Comparison of ENCODE assay signal across 1 cellular context in the genomic region with DNA sequence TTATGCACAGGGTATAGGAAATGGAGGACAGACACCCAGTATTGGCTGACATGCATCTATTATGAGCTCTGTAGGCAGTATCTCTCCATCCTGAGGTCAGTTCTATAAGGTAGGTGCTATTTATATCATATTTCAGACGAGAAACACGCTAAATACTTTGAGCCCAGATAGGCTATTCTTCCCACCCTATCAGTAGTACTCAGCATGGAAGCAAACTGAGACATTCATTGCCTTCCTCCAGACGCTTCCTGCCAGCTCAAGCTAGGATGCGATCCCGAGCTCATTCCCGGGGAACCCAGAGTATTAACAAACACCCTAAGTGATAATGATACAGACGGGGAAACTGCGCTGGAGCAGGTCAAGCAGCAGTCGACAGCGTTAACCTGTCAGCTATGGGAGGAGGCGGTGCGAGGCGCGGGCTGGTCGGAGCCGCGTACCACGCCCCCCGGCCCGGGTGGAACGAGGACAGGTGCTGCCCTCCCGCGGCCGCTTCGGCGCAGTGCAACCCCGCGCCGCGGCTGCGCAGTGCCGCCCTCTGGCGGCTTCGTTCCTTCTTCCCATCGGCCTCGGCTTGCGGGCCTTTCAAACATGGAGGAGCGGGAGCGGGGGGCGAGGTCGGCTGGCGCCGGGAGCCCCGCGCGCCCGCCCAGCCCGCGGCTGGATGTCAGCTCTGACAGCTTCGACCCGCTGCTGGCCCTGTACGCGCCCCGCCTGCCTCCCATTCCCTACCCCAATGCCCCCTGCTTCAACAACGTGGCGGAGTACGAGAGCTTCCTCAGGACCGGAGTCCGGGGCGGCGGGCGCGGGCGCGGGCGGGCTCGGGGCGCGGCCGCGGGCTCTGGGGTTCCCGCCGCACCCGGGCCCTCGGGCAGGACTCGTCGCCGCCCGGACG.
TF ChIP-seq lines count a peak whose summit lies in the region.

Gene LSM11, plus strand, starts transcription at position 550 of the 892 bp plus-strand sequence. Its CDS starts 39 bp downstream, at position 589.

TF ChIP-seq in neural cell, 6 proteins besides CTCF, POLR2A, EP300 and RAD21 (continued from another document):
- TF ChIP-seq, protein P1, sequence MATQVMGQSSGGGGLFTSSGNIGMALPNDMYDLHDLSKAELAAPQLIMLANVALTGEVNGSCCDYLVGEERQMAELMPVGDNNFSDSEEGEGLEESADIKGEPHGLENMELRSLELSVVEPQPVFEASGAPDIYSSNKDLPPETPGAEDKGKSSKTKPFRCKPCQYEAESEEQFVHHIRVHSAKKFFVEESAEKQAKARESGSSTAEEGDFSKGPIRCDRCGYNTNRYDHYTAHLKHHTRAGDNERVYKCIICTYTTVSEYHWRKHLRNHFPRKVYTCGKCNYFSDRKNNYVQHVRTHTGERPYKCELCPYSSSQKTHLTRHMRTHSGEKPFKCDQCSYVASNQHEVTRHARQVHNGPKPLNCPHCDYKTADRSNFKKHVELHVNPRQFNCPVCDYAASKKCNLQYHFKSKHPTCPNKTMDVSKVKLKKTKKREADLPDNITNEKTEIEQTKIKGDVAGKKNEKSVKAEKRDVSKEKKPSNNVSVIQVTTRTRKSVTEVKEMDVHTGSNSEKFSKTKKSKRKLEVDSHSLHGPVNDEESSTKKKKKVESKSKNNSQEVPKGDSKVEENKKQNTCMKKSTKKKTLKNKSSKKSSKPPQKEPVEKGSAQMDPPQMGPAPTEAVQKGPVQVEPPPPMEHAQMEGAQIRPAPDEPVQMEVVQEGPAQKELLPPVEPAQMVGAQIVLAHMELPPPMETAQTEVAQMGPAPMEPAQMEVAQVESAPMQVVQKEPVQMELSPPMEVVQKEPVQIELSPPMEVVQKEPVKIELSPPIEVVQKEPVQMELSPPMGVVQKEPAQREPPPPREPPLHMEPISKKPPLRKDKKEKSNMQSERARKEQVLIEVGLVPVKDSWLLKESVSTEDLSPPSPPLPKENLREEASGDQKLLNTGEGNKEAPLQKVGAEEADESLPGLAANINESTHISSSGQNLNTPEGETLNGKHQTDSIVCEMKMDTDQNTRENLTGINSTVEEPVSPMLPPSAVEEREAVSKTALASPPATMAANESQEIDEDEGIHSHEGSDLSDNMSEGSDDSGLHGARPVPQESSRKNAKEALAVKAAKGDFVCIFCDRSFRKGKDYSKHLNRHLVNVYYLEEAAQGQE (IDR thresholded peaks at IDR 0.05; ENCODE audit: borderline replicate concordance): peak; percentile 33
- TF ChIP-seq POLR2AphosphoS5 (IDR thresholded peaks at IDR 0.05): peak; percentile 67
